Comparison of ENCODE assay signal across 8 cellular contexts in genomic region chr10:8053446-8054242, GRCh38.
DNase-seq lines count a peak whose midpoint lies in the region; ATAC-seq and TF ChIP-seq lines count a peak whose summit lies in the region.

No MANE protein-coding gene starts in this region.

- peak; percentile 66 for ATAC-seq in HG03139 (IDR thresholded peaks at IDR 0.05; ENCODE audit: unreplicated experiment)

- peaks cover 94% of the 10 kb centered on the region for H3K27me3 Mint-ChIP-seq in nephron progenitor cell (ENCODE audit: low read depth, poor library complexity)
- H3K27me3 Mint-ChIP-seq in stimulated activated naive CD8-positive, alpha-beta T cell treated with anti-CD3 and anti-CD28 coated beads, Interleukin-15, Interleukin-2, amounts not matched to agents 100 ng/mL and 50 ng/mL, for 24 hours = peaks cover 23% of the 10 kb centered on the region

- DNase-seq in AG20443 (ENCODE audit: low spot score) (peak; percentile 98), NOMO-1 treated with DMSO at 0.1 percent for 48 hours (lab: John Stamatoyannopoulos, UW; ENCODE audit: unreplicated experiment) (peak; percentile 74), fibroblast of mammary gland (ENCODE audit: low read depth) (peak; percentile 60), nephron progenitor cell (peak; percentile 96)
- peak; percentile 96 for DNase-seq in activated T-cell treated with anti-CD3 and anti-CD28 coated beads, Interleukin-2, amount 50 U/mL, for 1 hour

- H3K4me3 ChIP-seq in fibroblast of mammary gland (ENCODE audit: control insufficient read depth, low read depth, low read length) = peak overlapping the region; percentile 18

- peaks cover 61% of the 10 kb centered on the region for H3K4me1 Mint-ChIP-seq in nephron progenitor cell
- H3K4me1 Mint-ChIP-seq in stimulated activated naive CD8-positive, alpha-beta T cell treated with anti-CD3 and anti-CD28 coated beads, Interleukin-15, Interleukin-2, amounts not matched to agents 100 ng/mL and 50 ng/mL, for 24 hours (ENCODE audit: low read depth) = peaks cover 50% of the 10 kb centered on the region

- H3K4me3 Mint-ChIP-seq in nephron progenitor cell = peak overlapping the region; percentile 87
- peak overlapping the region; percentile 96 for H3K4me3 Mint-ChIP-seq in stimulated activated naive CD8-positive, alpha-beta T cell treated with anti-CD3 and anti-CD28 coated beads, Interleukin-15, Interleukin-2, amounts not matched to agents 100 ng/mL and 50 ng/mL, for 24 hours

- TF ChIP-seq POLR2A in GM18951 (IDR thresholded peaks at IDR 0.05; ENCODE audit: extremely low read depth, insufficient read depth, insufficient read length) = peak; percentile 72

- H3K36me3 Mint-ChIP-seq in nephron progenitor cell (ENCODE audit: low read depth) = no peaks in the 10 kb centered on the region
- peaks cover 20% of the 10 kb centered on the region for H3K36me3 Mint-ChIP-seq in stimulated activated naive CD8-positive, alpha-beta T cell treated with anti-CD3 and anti-CD28 coated beads, Interleukin-15, Interleukin-2, amounts not matched to agents 100 ng/mL and 50 ng/mL, for 24 hours (ENCODE audit: low read depth)

- H3K9me3 Mint-ChIP-seq in nephron progenitor cell = no peaks in the 10 kb centered on the region
- H3K9me3 Mint-ChIP-seq in stimulated activated naive CD8-positive, alpha-beta T cell treated with anti-CD3 and anti-CD28 coated beads, Interleukin-15, Interleukin-2, amounts not matched to agents 100 ng/mL and 50 ng/mL, for 24 hours = no peaks in the 10 kb centered on the region

- H3K27ac Mint-ChIP-seq in nephron progenitor cell = peak overlapping the region; percentile 67
- H3K27ac Mint-ChIP-seq in stimulated activated naive CD8-positive, alpha-beta T cell treated with anti-CD3 and anti-CD28 coated beads, Interleukin-15, Interleukin-2, amounts not matched to agents 100 ng/mL and 50 ng/mL, for 24 hours = peak overlapping the region; percentile 97

- in situ Hi-C loops in GM18951 (cut with MboI; ENCODE audit: low sequenced_read_pairs, unreplicated experiment) = no loop called here

- TF ChIP-seq CTCF in fibroblast of mammary gland (conservative IDR thresholded peaks at IDR 0.05; ENCODE audit: control insufficient read depth, insufficient read depth, low read depth, low read length) (peak; percentile 45), nephron progenitor cell (IDR thresholded peaks at IDR 0.05) (peak; percentile 85)

Comparison
In these comparisons a context has a peak if more than half of its experiments do, and no peak if none do; other contexts are left out.
1. Peak in every context shown above with its lines: DNase-seq, ATAC-seq and H3K4me3 ChIP-seq.